Comparison of ENCODE assay signal across 15 cellular contexts in the genomic region with DNA sequence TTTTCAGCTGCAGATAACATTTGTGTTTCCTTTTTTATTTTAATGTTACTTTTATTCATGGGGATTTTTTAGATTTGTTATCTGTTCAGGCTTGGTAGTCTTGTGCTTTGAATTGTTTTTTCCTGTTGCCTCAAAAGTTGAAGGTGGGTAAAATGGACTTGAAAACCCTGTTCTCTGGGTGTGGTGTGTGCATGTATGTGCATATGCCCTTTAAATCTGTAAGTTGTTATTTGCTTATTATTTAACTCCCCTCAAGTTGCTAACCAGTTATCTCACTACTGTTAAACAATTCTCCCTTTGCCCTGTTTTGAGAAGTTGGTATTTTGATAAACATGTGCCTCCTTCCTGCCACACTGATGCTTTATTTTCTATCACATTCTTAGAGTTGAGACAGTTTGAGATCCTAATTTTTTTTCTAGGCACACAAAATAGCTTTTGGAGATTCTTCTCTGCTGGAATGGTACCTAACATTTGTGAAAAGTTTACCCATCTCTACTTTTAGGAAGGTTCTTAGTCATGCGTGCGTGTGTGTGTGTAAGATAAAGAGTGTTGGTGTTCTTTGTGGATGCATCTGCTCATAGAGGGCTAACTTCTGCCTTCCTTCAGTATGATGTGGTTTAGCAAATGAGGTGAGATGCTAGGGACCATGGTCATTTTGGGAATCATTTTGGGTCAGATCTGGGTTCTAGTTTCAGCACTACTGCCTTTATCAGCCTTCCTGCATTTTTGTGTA. TPM values are rescaled to one million over a fixed set of nuclear protein-coding genes. Genes with fewer than 3 reads are reported as not detected.
DNase-seq lines count a peak whose midpoint lies in the region; ATAC-seq, FAIRE-seq and TF ChIP-seq lines count a peak whose summit lies in the region.
"Had no signal": no experiment of that assay in that cellular context is flagged by ENCODE, and none has a peak within 500 bp of the region (broad histone marks: within the 10 kb centered on the region; RNA-seq: fewer than 3 reads in every experiment).

No MANE protein-coding gene starts in this region.

- H3K27ac ChIP-seq in breast epithelium (peak overlapping the region in 1 of 2 donors; percentile 6), lower lobe of right lung (peak overlapping the region; percentile 76), transverse colon (peak overlapping the region in 3 of 4 donors; percentile 31 to 47 (median 42)), kidney (ENCODE audit: low read depth in 2 of 2, low read length in 2 of 2) (no peak overlapping the region)

- H3K4me3 ChIP-seq in breast epithelium, result no peak overlapping the region
- no peak overlapping the region for H3K4me3 ChIP-seq in lower lobe of right lung
- no peak overlapping the region for H3K4me3 ChIP-seq in transverse colon
- H3K4me3 ChIP-seq in kidney (ENCODE audit: low read length in 2 of 2), result no peak overlapping the region
- H3K4me3 ChIP-seq: gastrocnemius medialis had no signal

- TF ChIP-seq EP300 in transverse colon (IDR thresholded peaks at IDR 0.05; ENCODE audit: low read depth), result no peak

- H3K36me3 ChIP-seq in breast epithelium (no peaks in the 10 kb centered on the region), lower lobe of right lung (peaks cover 16% of the 10 kb centered on the region), transverse colon (peaks cover 0 to 6% (median 0%) of the 10 kb centered on the region in 4 donors), kidney (ENCODE audit: control insufficient read depth in 1 of 2, insufficient read depth in 2 of 2, low read length in 2 of 2) (peaks cover 5 to 8% of the 10 kb centered on the region in 2 donors)
- H3K36me3 ChIP-seq: gastrocnemius medialis had no signal

- intact Hi-C loops in MCF 10A (cut with micrococcal nuclease), result no loop called here
- intact Hi-C loops in breast epithelium (cut with DNase I; ENCODE audit: low total_unique reads), result no loop called here
- intact Hi-C loops in activated T-helper 1 cell treated with anti-CD3 and anti-CD28 coated beads, Interleukin-12 subunit alpha, Interleukin-12 subunit beta, Interleukin-2, Interleukin-4 antibody, amounts not matched to agents 30 ng/mL and 10 ng/mL and 1 ng/mL, durations not matched to agents 14 hours and 24 hours and 36 hours (cut with micrococcal nuclease), result loop anchor here (1.0 kb wide), 2 partner anchors 8 to 31 kb away; partner anchors contain the start of gene TSPAN14
- intact Hi-C loops in lower lobe of right lung (cut with DNase I), result no loop called here
- intact Hi-C loops in transverse colon (cut with DNase I; ENCODE audit: low total_unique reads), result no loop called here
- intact Hi-C loops in kidney (cut with DNase I), result no loop called here

- no peaks in the 10 kb centered on the region for H3K27me3 Mint-ChIP-seq in MCF 10A (ENCODE audit: insufficient read depth, unreplicated experiment)
- H3K27me3 Mint-ChIP-seq in activated T-helper 1 cell treated with anti-CD3 and anti-CD28 coated beads, Interleukin-12 subunit alpha, Interleukin-12 subunit beta, Interleukin-2, Interleukin-4 antibody, amounts not matched to agents 30 ng/mL and 10 ng/mL and 1 ng/mL, durations not matched to agents 14 hours and 24 hours and 36 hours (ENCODE audit: insufficient read depth), result no peaks in the 10 kb centered on the region
- H3K27me3 Mint-ChIP-seq: activated B cell treated with CpG ODN at 0.5 μM for 24 hours had no signal

- H3K4me1 ChIP-seq in breast epithelium (peaks cover 18 to 20% of the 10 kb centered on the region in 2 donors), lower lobe of right lung (peaks cover 82% of the 10 kb centered on the region), transverse colon (peaks cover 4 to 58% (median 24%) of the 10 kb centered on the region in 4 donors), kidney (ENCODE audit: control insufficient read depth in 1 of 2, insufficient read depth in 1 of 2, low read depth in 1 of 2, low read length in 2 of 2) (peaks cover 32 to 36% of the 10 kb centered on the region in 2 donors)

- FAIRE-seq in kidney (lab: Jason Lieb, UNC), result no peak

- ATAC-seq in lower lobe of right lung, result no peak
- no peak for ATAC-seq in GM19463 (IDR thresholded peaks at IDR 0.05; ENCODE audit: unreplicated experiment)
- ATAC-seq: gastrocnemius medialis had no signal

- no peaks in the 10 kb centered on the region for H3K9me3 Mint-ChIP-seq in MCF 10A (ENCODE audit: unreplicated experiment)
- no peaks in the 10 kb centered on the region for H3K9me3 Mint-ChIP-seq in activated T-helper 1 cell treated with anti-CD3 and anti-CD28 coated beads, Interleukin-12 subunit alpha, Interleukin-12 subunit beta, Interleukin-2, Interleukin-4 antibody, amounts not matched to agents 30 ng/mL and 10 ng/mL and 1 ng/mL, durations not matched to agents 14 hours and 24 hours and 36 hours
- H3K9me3 Mint-ChIP-seq: activated B cell treated with CpG ODN at 0.5 μM for 24 hours had no signal

- in situ Hi-C loops in transverse colon (cut with MboI; ENCODE audit: low pct_ligation_motif_present in 1 of 4, low pct_unique_long_range_greater_than_20kb in 1 of 4, low sequenced_read_pairs in 3 of 4), result no loop called here
- in situ Hi-C loops in GM13977 (cut with MboI; ENCODE audit: low pct_unique_long_range_greater_than_20kb, low sequenced_read_pairs, unreplicated experiment), result no loop called here

- TF ChIP-seq CTCF in MCF 10A (IDR thresholded peaks at IDR 0.05; ENCODE audit: unreplicated experiment) (no peak), breast epithelium (IDR thresholded peaks at IDR 0.05) (no peak), lower lobe of right lung (IDR thresholded peaks at IDR 0.05) (no peak), transverse colon (IDR thresholded peaks at IDR 0.05) (no peak), kidney (IDR thresholded peaks at IDR 0.05; ENCODE audit: borderline replicate concordance, extremely low read depth, insufficient read depth) (no peak), GM13977 (IDR thresholded peaks at IDR 0.05; ENCODE audit: extremely low read depth, insufficient read depth, missing control alignments) (no peak)

- no TSS peak for BruUV-seq in MCF 10A (replicated peaks; lab: Mats Ljungman, UMichigan)

- peaks cover 24% of the 10 kb centered on the region for H3K4me1 Mint-ChIP-seq in MCF 10A (ENCODE audit: insufficient read depth, unreplicated experiment)
- peaks cover 85% of the 10 kb centered on the region for H3K4me1 Mint-ChIP-seq in activated T-helper 1 cell treated with anti-CD3 and anti-CD28 coated beads, Interleukin-12 subunit alpha, Interleukin-12 subunit beta, Interleukin-2, Interleukin-4 antibody, amounts not matched to agents 30 ng/mL and 10 ng/mL and 1 ng/mL, durations not matched to agents 14 hours and 24 hours and 36 hours (ENCODE audit: low read depth)

- no peak overlapping the region for H3K4me3 Mint-ChIP-seq in MCF 10A (ENCODE audit: unreplicated experiment)
- H3K4me3 Mint-ChIP-seq in activated T-helper 1 cell treated with anti-CD3 and anti-CD28 coated beads, Interleukin-12 subunit alpha, Interleukin-12 subunit beta, Interleukin-2, Interleukin-4 antibody, amounts not matched to agents 30 ng/mL and 10 ng/mL and 1 ng/mL, durations not matched to agents 14 hours and 24 hours and 36 hours, result peak overlapping the region; percentile 71
- H3K4me3 Mint-ChIP-seq: activated B cell treated with CpG ODN at 0.5 μM for 24 hours had no signal

- peak overlapping the region; percentile 70 for H3K27ac Mint-ChIP-seq in MCF 10A (ENCODE audit: low read depth, unreplicated experiment)
- H3K27ac Mint-ChIP-seq in activated T-helper 1 cell treated with anti-CD3 and anti-CD28 coated beads, Interleukin-12 subunit alpha, Interleukin-12 subunit beta, Interleukin-2, Interleukin-4 antibody, amounts not matched to agents 30 ng/mL and 10 ng/mL and 1 ng/mL, durations not matched to agents 14 hours and 24 hours and 36 hours, result peak overlapping the region; percentile 92
- H3K27ac Mint-ChIP-seq: activated B cell treated with CpG ODN at 0.5 μM for 24 hours had no signal

- TF ChIP-seq POLR2A in breast epithelium (IDR thresholded peaks at IDR 0.05) (no peak), transverse colon (IDR thresholded peaks at IDR 0.05) (no peak)

- H3K9ac ChIP-seq in kidney (ENCODE audit: low read length in 2 of 2), result no peak overlapping the region

- H3K9me3 ChIP-seq in breast epithelium (no peaks in the 10 kb centered on the region), lower lobe of right lung (no peaks in the 10 kb centered on the region), transverse colon (no peaks in the 10 kb centered on the region), kidney (ENCODE audit: control insufficient read depth in 1 of 2, low read length in 2 of 2) (no peaks in the 10 kb centered on the region)
- H3K9me3 ChIP-seq: gastrocnemius medialis had no signal

- CTCF ChIA-PET in MCF 10A (lab: Yijun Ruan, JAX), result interaction anchor here (0.6 to 2.1 kb wide), 4 partner anchors 14 to 24 kb away, joined by 4 to 8 read pairs (median 6); no protein-coding TSS in a partner anchor

- H3K27me3 ChIP-seq in breast epithelium (no peaks in the 10 kb centered on the region), lower lobe of right lung (ENCODE audit: low read depth) (no peaks in the 10 kb centered on the region), transverse colon (no peaks in the 10 kb centered on the region)
- H3K27me3 ChIP-seq: gastrocnemius medialis had no signal

- 48 to 67% methylated on average over 2 of the region's 2 CpGs for WGBS in transverse colon (ENCODE audit: low coverage in 1 of 2), 2 donors

- no peak for DNase-seq in MCF 10A (ENCODE audit: unreplicated experiment)
- no peak for DNase-seq in breast epithelium (ENCODE audit: low spot score in 2 of 2)
- DNase-seq in activated T-helper 1 cell treated with anti-CD3 and anti-CD28 coated beads, Interleukin-12 subunit alpha, Interleukin-12 subunit beta, Interleukin-2, Interleukin-4 antibody, amounts not matched to agents 30 ng/mL and 10 ng/mL and 1 ng/mL, durations not matched to agents 14 hours and 24 hours and 36 hours (ENCODE audit: low spot score), result no peak
- DNase-seq in lower lobe of right lung, result no peak
- DNase-seq in transverse colon, result no peak
- DNase-seq in kidney, result no peak
- no peak for DNase-seq in GM13977 (ENCODE audit: low spot score)
- DNase-seq: activated B cell treated with CpG ODN at 0.5 μM for 24 hours, AML-193, gastrocnemius medialis, NCI-H146, NCI-H526, nucleus accumbens, SHP77 treated with DMSO at 0.1 percent for 48 hours had no signal

- H3K36me3 Mint-ChIP-seq in MCF 10A (ENCODE audit: insufficient read depth, unreplicated experiment), result peaks cover 27% of the 10 kb centered on the region
- H3K36me3 Mint-ChIP-seq in activated T-helper 1 cell treated with anti-CD3 and anti-CD28 coated beads, Interleukin-12 subunit alpha, Interleukin-12 subunit beta, Interleukin-2, Interleukin-4 antibody, amounts not matched to agents 30 ng/mL and 10 ng/mL and 1 ng/mL, durations not matched to agents 14 hours and 24 hours and 36 hours (ENCODE audit: low read depth), result peaks cover 36% of the 10 kb centered on the region

- POLR2A ChIA-PET in MCF 10A (lab: Yijun Ruan, JAX), result interaction anchor here (0.6 to 3.3 kb wide), 4 partner anchors 13 to 327 kb away, joined by 3 to 28 read pairs (median 4); no protein-coding TSS in a partner anchor

RNA-seq across cellular contexts. Expression of gene TSPAN14, which starts 30.7 kb away (rescaled TPM):
- total RNA-seq in MCF 10A (2022) (46.9 and 53.7 TPM in 2 replicates), breast epithelium (10 to 100 TPM; 52.8 to 76.8 (median 74.8) TPM), lower lobe of right lung (169 TPM), transverse colon (10 to 100 TPM; 18.9 to 72.9 (median 55.8) TPM), kidney (183 TPM)
- total RNA-seq in activated T-helper 1 cell treated with anti-CD3 and anti-CD28 coated beads, Interleukin-12 subunit alpha, Interleukin-12 subunit beta, Interleukin-2, Interleukin-4 antibody, amounts not matched to agents 30 ng/mL and 10 ng/mL and 1 ng/mL, durations not matched to agents 14 hours and 24 hours and 36 hours, result 75.4 and 81.9 TPM in 2 replicates
- 36.8 TPM for polyA plus RNA-seq in kidney (ENCODE audit: insufficient read depth, low read depth, low replicate concordance)

RNA-seq across cellular contexts. Expression of gene SH2D4B, which starts 52.9 kb away (rescaled TPM):
- total RNA-seq in MCF 10A (2022) (not detected in 2 replicates), breast epithelium (under 1 TPM in 2 of 3 donors, not detected in 1; 0.15 to 0.16 TPM), lower lobe of right lung (1.4 TPM), transverse colon (under 1 TPM in 1 of 4 donors, not detected in 3; 0.32 TPM), kidney (0.09 TPM)
- 0.18 and 0.20 TPM in 2 replicates for total RNA-seq in activated T-helper 1 cell treated with anti-CD3 and anti-CD28 coated beads, Interleukin-12 subunit alpha, Interleukin-12 subunit beta, Interleukin-2, Interleukin-4 antibody, amounts not matched to agents 30 ng/mL and 10 ng/mL and 1 ng/mL, durations not matched to agents 14 hours and 24 hours and 36 hours
- not detected for polyA plus RNA-seq in kidney (ENCODE audit: insufficient read depth, low read depth, low replicate concordance)
- total RNA-seq: activated B cell treated with CpG ODN at 0.5 μM for 24 hours, gastrocnemius medialis had no signal

Comparison
In these comparisons a context has a peak if more than half of its experiments do, and no peak if none do; other contexts are left out.
1. H3K27ac ChIP-seq: peak in lower lobe of right lung (single experiment) and transverse colon (3 of 4); none in kidney (0 of 2).